ENCODE assay signal across 9 cellular contexts in genomic region chr2:26521054-26521912, GRCh38. TPM values are rescaled to one million over a fixed set of nuclear protein-coding genes. Genes with fewer than 3 reads are reported as not detected.
A peak's percentile ranks its signal among the peaks of the same experiment; 100 is the strongest.
DNase-seq lines count a peak whose midpoint lies in the region; ATAC-seq and TF ChIP-seq lines count a peak whose summit lies in the region.
"Had no signal": no experiment of that assay in that cellular context is flagged by ENCODE, and none has a peak within 500 bp of the region (broad histone marks: within the 10 kb centered on the region; RNA-seq: fewer than 3 reads in every experiment).

No MANE protein-coding gene starts in this region.

- peaks cover 16% of the 10 kb centered on the region for H3K4me1 ChIP-seq in DND-41 (ENCODE audit: insufficient read depth, low read length)
- no peaks in the 10 kb centered on the region for H3K4me1 ChIP-seq in tibial artery

- H3K4me2 ChIP-seq in DND-41 (ENCODE audit: insufficient read depth, low read length), result no peak overlapping the region

- TF ChIP-seq CTCF in DND-41 (IDR thresholded peaks at IDR 0.05; ENCODE audit: borderline replicate concordance, extremely low read depth, low read length, poor library complexity, severe bottlenecking), result peak; percentile 34
- TF ChIP-seq CTCF in HL-60 (IDR thresholded peaks at IDR 0.05; ENCODE audit: insufficient read depth, low read length), result peak; percentile 41
- peak; percentile 37 for TF ChIP-seq CTCF in kidney epithelial cell (IDR thresholded peaks at IDR 0.05; ENCODE audit: insufficient read depth, low read length, poor library complexity, severe bottlenecking)
- TF ChIP-seq CTCF in tibial artery (IDR thresholded peaks at IDR 0.05), result no peak

- H4K20me1 ChIP-seq in DND-41 (ENCODE audit: insufficient read depth, low read length), result no peaks in the 10 kb centered on the region; the same call in 1 of the 2 replicates

- no peak for ATAC-seq in DND-41 (ENCODE audit: insufficient read depth, low read depth)
- ATAC-seq in SK-N-SH treated with all-trans-retinoic acid at 6 μM for 48 hours, result peak; percentile 67
- no peak for ATAC-seq in activated CD4-positive, CD25-positive, alpha-beta regulatory T cell treated with anti-CD3 and anti-CD28 coated beads, Interleukin-2, amount 50 U/mL, for 24 hours
- ATAC-seq in GM19395 (IDR thresholded peaks at IDR 0.05; ENCODE audit: unreplicated experiment), result no peak

- DNase-seq in DND-41 (peak; percentile 19), HL-60 (ENCODE audit: low read depth in 1 of 2, low spot score in 1 of 2) (peak in 1 of 2 experiments; percentile 20), kidney epithelial cell (ENCODE audit: low read depth) (no peak), MV-4-11 (lab: John Stamatoyannopoulos, UW) (no peak), tibial artery (no peak)

- H2AFZ ChIP-seq in DND-41 (ENCODE audit: low read depth, low read length), result no peak overlapping the region

- no peaks in the 10 kb centered on the region for H3K9me3 ChIP-seq in DND-41 (ENCODE audit: insufficient read depth, low read length, severe bottlenecking)
- H3K9me3 ChIP-seq in tibial artery, result no peaks in the 10 kb centered on the region

- H3K4me3 ChIP-seq in DND-41 (ENCODE audit: low read depth in 1 of 2, low read length in 2 of 2) (no peak overlapping the region), HL-60 (replicated peaks; ENCODE audit: insufficient read depth, low read length) (no peak overlapping the region), kidney epithelial cell (ENCODE audit: low read depth, low read length) (no peak overlapping the region), tibial artery (no peak overlapping the region)

- intact Hi-C loops in tibial artery (cut with DNase I; ENCODE audit: low total_unique reads), result no loop called here

- H3K36me3 ChIP-seq in DND-41 (ENCODE audit: insufficient read depth, low read length), result no peaks in the 10 kb centered on the region
- H3K36me3 ChIP-seq in kidney epithelial cell (ENCODE audit: control insufficient read depth, insufficient read depth, low read length), result no peaks in the 10 kb centered on the region
- no peaks in the 10 kb centered on the region for H3K36me3 ChIP-seq in tibial artery

- H3K27me3 ChIP-seq in DND-41 (ENCODE audit: insufficient read depth, low read length, poor library complexity), result no peaks in the 10 kb centered on the region
- H3K27me3 ChIP-seq in HL-60 (ENCODE audit: insufficient read depth, poor library complexity, severe bottlenecking), result peaks cover 7% of the 10 kb centered on the region
- H3K27me3 ChIP-seq in kidney epithelial cell (ENCODE audit: control insufficient read depth, insufficient read depth, low read length), result peaks cover 38% of the 10 kb centered on the region
- peaks cover 0 to 40% of the 10 kb centered on the region in 2 donors for H3K27me3 ChIP-seq in tibial artery

- H3K27ac ChIP-seq in DND-41 (ENCODE audit: low read length) (no peak overlapping the region), HL-60 (replicated peaks) (no peak overlapping the region), tibial artery (no peak overlapping the region)

- H3K79me2 ChIP-seq in DND-41 (ENCODE audit: insufficient read depth, low read length), result no peaks in the 10 kb centered on the region

- no peak overlapping the region for H3K9ac ChIP-seq in DND-41 (ENCODE audit: low read depth, low read length)

TF ChIP-seq in SK-N-SH treated with all-trans-retinoic acid at 6 μM for 48 hours, 23 proteins besides CTCF, POLR2A, EP300 and RAD21:
- TF ChIP-seq ESRRG (CRISPR knock-in tag; IDR thresholded peaks at IDR 0.05), result no peak
- TF ChIP-seq TSHZ2 (CRISPR knock-in tag; IDR thresholded peaks at IDR 0.05), result no peak
- TF ChIP-seq, protein P1, sequence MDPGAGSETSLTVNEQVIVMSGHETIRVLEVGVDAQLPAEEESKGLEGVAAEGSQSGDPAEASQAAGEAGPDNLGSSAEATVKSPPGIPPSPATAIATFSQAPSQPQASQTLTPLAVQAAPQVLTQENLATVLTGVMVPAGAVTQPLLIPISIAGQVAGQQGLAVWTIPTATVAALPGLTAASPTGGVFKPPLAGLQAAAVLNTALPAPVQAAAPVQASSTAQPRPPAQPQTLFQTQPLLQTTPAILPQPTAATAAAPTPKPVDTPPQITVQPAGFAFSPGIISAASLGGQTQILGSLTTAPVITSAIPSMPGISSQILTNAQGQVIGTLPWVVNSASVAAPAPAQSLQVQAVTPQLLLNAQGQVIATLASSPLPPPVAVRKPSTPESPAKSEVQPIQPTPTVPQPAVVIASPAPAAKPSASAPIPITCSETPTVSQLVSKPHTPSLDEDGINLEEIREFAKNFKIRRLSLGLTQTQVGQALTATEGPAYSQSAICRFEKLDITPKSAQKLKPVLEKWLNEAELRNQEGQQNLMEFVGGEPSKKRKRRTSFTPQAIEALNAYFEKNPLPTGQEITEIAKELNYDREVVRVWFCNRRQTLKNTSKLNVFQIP (CRISPR knock-in tag; IDR thresholded peaks at IDR 0.05; ENCODE audit: borderline replicate concordance, low read depth), result no peak
- TF ChIP-seq, protein P2, sequence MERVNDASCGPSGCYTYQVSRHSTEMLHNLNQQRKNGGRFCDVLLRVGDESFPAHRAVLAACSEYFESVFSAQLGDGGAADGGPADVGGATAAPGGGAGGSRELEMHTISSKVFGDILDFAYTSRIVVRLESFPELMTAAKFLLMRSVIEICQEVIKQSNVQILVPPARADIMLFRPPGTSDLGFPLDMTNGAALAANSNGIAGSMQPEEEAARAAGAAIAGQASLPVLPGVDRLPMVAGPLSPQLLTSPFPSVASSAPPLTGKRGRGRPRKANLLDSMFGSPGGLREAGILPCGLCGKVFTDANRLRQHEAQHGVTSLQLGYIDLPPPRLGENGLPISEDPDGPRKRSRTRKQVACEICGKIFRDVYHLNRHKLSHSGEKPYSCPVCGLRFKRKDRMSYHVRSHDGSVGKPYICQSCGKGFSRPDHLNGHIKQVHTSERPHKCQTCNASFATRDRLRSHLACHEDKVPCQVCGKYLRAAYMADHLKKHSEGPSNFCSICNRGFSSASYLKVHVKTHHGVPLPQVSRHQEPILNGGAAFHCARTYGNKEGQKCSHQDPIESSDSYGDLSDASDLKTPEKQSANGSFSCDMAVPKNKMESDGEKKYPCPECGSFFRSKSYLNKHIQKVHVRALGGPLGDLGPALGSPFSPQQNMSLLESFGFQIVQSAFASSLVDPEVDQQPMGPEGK (CRISPR knock-in tag; IDR thresholded peaks at IDR 0.05; ENCODE audit: borderline replicate concordance), result no peak
- no peak for TF ChIP-seq ZFP30 (CRISPR knock-in tag; IDR thresholded peaks at IDR 0.05)

RNA-seq across cellular contexts. Expression of gene OTOF, which starts 43.4 kb away (rescaled TPM):
- total RNA-seq in kidney epithelial cell, result not detected in 2 replicates
- total RNA-seq: fibroblast of lung had no signal

Comparison
In these comparisons a context has a peak if more than half of its experiments do, and no peak if none do; other contexts are left out.
1. CTCF ChIP-seq: peak in DND-41 (single experiment), HL-60 (single experiment) and kidney epithelial cell (single experiment); none in tibial artery (0 of 2).